In genomic region chr22:46079861-46080821, GRCh38 we compare ENCODE assay signal across 9 cellular contexts.
DNase-seq lines count a peak whose midpoint lies in the region; ATAC-seq and TF ChIP-seq lines count a peak whose summit lies in the region.
"Had no signal": no experiment of that assay in that cellular context is flagged by ENCODE, and none has a peak within 500 bp of the region (broad histone marks: within the 10 kb centered on the region; RNA-seq: fewer than 3 reads in every experiment).

No MANE protein-coding gene starts in this region.

- BruUV-seq in A673 (replicated peaks; lab: Mats Ljungman, UMichigan) (TSS peak; percentile 21), mammary epithelial cell (replicated peaks; lab: Mats Ljungman, UMichigan) (TSS peak; percentile 43)

- CTCF ChIA-PET in A673 (lab: Charles Lee) (no interaction called here), mammary epithelial cell (lab: Charles Lee; ENCODE audit: low non-redundant PET) (interaction anchor here (0.6 to 0.7 kb wide), 2 partner anchors 20 to 78 kb away, joined by 4 read pairs; no protein-coding TSS in a partner anchor)

- intact Hi-C loops in A673 (cut with micrococcal nuclease; ENCODE audit: unreplicated experiment) (loop anchor here (5.0 kb wide), 1 partner anchor 68 kb away; no protein-coding TSS in a partner anchor), mammary epithelial cell (cut with micrococcal nuclease) (loop anchor here (1.0 to 2.0 kb wide), 2 partner anchors 44 to 67 kb away; no protein-coding TSS in a partner anchor)

- in situ Hi-C loops in mammary epithelial cell (cut with MboI; ENCODE audit: low sequenced_read_pairs in 2 of 2) = no loop called here

- H3K4me3 ChIP-seq in A673 (ENCODE audit: low read depth, low read length, poor library complexity, severe bottlenecking) = peak overlapping the region; percentile 85
- H3K4me3 ChIP-seq in mammary epithelial cell (replicated peaks in 1 of 3; ENCODE audit: insufficient read depth in 1 of 3, low read depth in 2 of 3, low read length in 3 of 3) = peak overlapping the region; percentile 89 to 95 (median 93)
- H3K4me3 ChIP-seq in lung = peak overlapping the region; percentile 43

- POLR2A ChIA-PET in A673 (lab: Charles Lee; ENCODE audit: low non-redundant PET) = interaction anchor here (0.7 kb wide), 1 partner anchor 45 kb away, joined by 6 read pairs; no protein-coding TSS in a partner anchor

- WGBS in mammary epithelial cell (ENCODE audit: low coverage, missing lambda C conversion rate) = 1% methylated on average over 27 of the region's 57 CpGs
- WGBS in lung, 2 donors = 51 to 65% methylated on average over 51 to 57 of the region's 57 CpGs

- ATAC-seq in lung (ENCODE audit: insufficient read depth, low FRiP score) (peak; percentile 17), GM21423 (IDR thresholded peaks at IDR 0.05; ENCODE audit: unreplicated experiment) (no peak), HG02870 (IDR thresholded peaks at IDR 0.05; ENCODE audit: unreplicated experiment) (no peak)
- ATAC-seq: left colon had no signal

- no peak overlapping the region for H2AFZ ChIP-seq in mammary epithelial cell (ENCODE audit: low read depth, low read length)

- peak; percentile 94 for DNase-seq in A673 (ENCODE audit: low spot score)
- DNase-seq in M059J (ENCODE audit: low read depth) = peak; percentile 82
- DNase-seq in mammary epithelial cell = peak; percentile 95
- DNase-seq in lung (ENCODE audit: low spot score) = no peak
- no peak for DNase-seq in NCI-H82 (lab: John Stamatoyannopoulos, UW)
- DNase-seq in activated CD8-positive, alpha-beta memory T cell treated with anti-CD3 and anti-CD28 coated beads, Interleukin-2, amount 50 U/mL, for 4 hours = no peak

- TF ChIP-seq CTCF in A673 (conservative IDR thresholded peaks at IDR 0.05; ENCODE audit: low read depth, low read length) = 0 out of 2 replicates have a peak, but pooled peaks have one; percentile 15
- TF ChIP-seq CTCF in mammary epithelial cell (conservative IDR thresholded peaks at IDR 0.05 in 1 of 2, IDR thresholded peaks at IDR 0.05 in 1 of 2; ENCODE audit: extremely low read depth in 1 of 2, insufficient read depth in 1 of 2, low read depth in 1 of 2, low read length in 2 of 2) = no peak
- no peak for TF ChIP-seq CTCF in lung (IDR thresholded peaks at IDR 0.05; ENCODE audit: control extremely low read depth, extremely low read depth)

- H3K4me1 ChIP-seq in A673 (ENCODE audit: insufficient read depth, low read length, poor library complexity, severe bottlenecking) = peaks cover 75% of the 10 kb centered on the region
- H3K4me1 ChIP-seq in mammary epithelial cell (ENCODE audit: insufficient read depth, low read length) = peaks cover 61% of the 10 kb centered on the region
- peaks cover 17 to 29% of the 10 kb centered on the region in 2 donors for H3K4me1 ChIP-seq in lung (ENCODE audit: control insufficient read depth in 2 of 2, insufficient read depth in 2 of 2, low read length in 2 of 2)

- H3K79me2 ChIP-seq in mammary epithelial cell (ENCODE audit: insufficient read depth, low read length) = peaks cover 100% of the 10 kb centered on the region

- H3K27ac ChIP-seq in A673 (ENCODE audit: low read depth, low read length, poor library complexity, severe bottlenecking) (peak overlapping the region; percentile 97), mammary epithelial cell (ENCODE audit: insufficient read depth, low read depth, low read length) (peak overlapping the region; percentile 94), lung (ENCODE audit: low read depth in 1 of 2, low read length in 1 of 2) (peak overlapping the region; percentile 97)

- H3K9me3 ChIP-seq in A673 (ENCODE audit: low read depth, low read length, poor library complexity, severe bottlenecking) (no peaks in the 10 kb centered on the region), mammary epithelial cell (replicated peaks; ENCODE audit: insufficient read depth, low read length) (no peaks in the 10 kb centered on the region), lung (ENCODE audit: control insufficient read depth in 2 of 2, insufficient read depth in 1 of 2, low read length in 1 of 2) (no peaks in the 10 kb centered on the region)

- H3K9ac ChIP-seq in mammary epithelial cell (ENCODE audit: insufficient read depth, low read length) = peak overlapping the region; percentile 98

- dilution Hi-C loops in mammary epithelial cell (cut with HindIII; ENCODE audit: low sequenced_read_pairs) = no loop called here

- H3K36me3 ChIP-seq in A673 (ENCODE audit: insufficient read depth, low read length, poor library complexity, severe bottlenecking) (peaks cover 51% of the 10 kb centered on the region), mammary epithelial cell (ENCODE audit: insufficient read depth, low read length) (peaks cover 12% of the 10 kb centered on the region), lung (ENCODE audit: control insufficient read depth in 2 of 2, insufficient read depth in 2 of 2, low read length in 2 of 2) (peaks cover 0 to 6% of the 10 kb centered on the region in 2 donors)

- H3K27me3 ChIP-seq in A673 (replicated peaks; ENCODE audit: insufficient read depth, low read depth, low read length, poor library complexity) (no peaks in the 10 kb centered on the region), mammary epithelial cell (ENCODE audit: insufficient read depth, low read length) (no peaks in the 10 kb centered on the region), lung (ENCODE audit: control insufficient read depth, insufficient read depth) (no peaks in the 10 kb centered on the region)

- H3K4me2 ChIP-seq in mammary epithelial cell (ENCODE audit: insufficient read depth, low read depth, low read length) = peak overlapping the region; percentile 97

- H4K20me1 ChIP-seq in mammary epithelial cell (ENCODE audit: insufficient read depth, low read length) = no peaks in the 10 kb centered on the region

Comparison
In these comparisons a context has a peak if more than half of its experiments do, and no peak if none do; other contexts are left out.
1. DNase-seq: peak in A673 (single experiment), M059J (single experiment) and mammary epithelial cell (single experiment); none in lung (single experiment), NCI-H82 (single experiment) and activated CD8-positive, alpha-beta memory T cell treated with anti-CD3 and anti-CD28 coated beads, Interleukin-2, amount 50 U/mL, for 4 hours (single experiment).
2. H3K4me3 ChIP-seq: peak in every context shown above with its lines; median percentile 93 in mammary epithelial cell; 85 in A673; 43 in lung.
3. Peak in every context shown above with its lines, with median percentiles within 50 percentile points of each other: H3K27ac ChIP-seq.